Comparison of ENCODE assay signal across 9 cellular contexts in the genomic region with DNA sequence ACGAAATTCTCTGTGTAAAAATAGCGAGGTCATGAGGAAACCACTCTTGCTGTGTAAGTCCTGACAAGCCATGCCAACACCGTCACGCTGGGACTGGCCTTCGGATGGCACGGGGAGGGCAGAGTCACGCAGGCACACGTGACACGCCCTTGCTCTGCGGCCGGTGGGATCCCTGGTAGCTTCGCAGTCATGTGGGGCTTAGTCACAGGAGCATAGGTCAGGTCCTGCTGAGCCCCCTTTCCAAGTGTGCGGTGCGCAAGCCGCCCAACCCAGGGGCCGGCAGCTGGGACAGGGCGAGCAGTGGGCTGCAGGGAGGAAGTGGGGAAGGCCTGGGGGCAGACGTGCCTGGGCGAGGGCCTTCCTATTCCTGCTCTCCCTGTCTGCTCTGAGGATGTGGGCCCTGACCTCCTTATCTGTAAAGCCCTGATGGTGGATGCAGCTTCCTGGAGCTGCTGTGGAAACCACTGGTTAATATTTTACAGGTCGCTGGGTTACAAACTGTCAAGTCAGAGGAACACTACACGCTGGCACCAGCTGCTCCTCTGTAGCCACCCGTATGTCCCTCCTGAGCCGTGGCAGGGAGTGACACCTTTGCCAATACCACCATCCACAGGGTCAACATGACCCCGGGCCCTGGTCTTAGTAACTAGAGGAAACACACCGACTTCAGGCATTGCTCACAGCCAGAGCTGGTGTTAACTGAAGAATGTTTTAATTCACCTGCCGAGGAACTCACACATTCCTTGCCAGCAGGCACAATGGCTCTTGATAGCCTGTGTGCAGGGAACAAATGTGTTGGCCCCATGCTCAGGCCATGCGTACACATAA. TPM values are rescaled to one million over a fixed set of nuclear protein-coding genes. Genes with fewer than 3 reads are reported as not detected.
DNase-seq lines count a peak whose midpoint lies in the region; ATAC-seq and TF ChIP-seq lines count a peak whose summit lies in the region.
"Had no signal": no experiment of that assay in that cellular context is flagged by ENCODE, and none has a peak within 500 bp of the region (broad histone marks: within the 10 kb centered on the region; RNA-seq: fewer than 3 reads in every experiment).

No MANE protein-coding gene starts in this region.

- H2AFZ ChIP-seq in PC-3 (ENCODE audit: low read length) = no peak overlapping the region
- H2AFZ ChIP-seq: PC-9 had no signal

- H3K4me3 Mint-ChIP-seq in CD8-positive, alpha-beta memory T cell = peak overlapping the region in 6 of 7 donors; percentile 5 to 78 (median 34)
- H3K4me3 Mint-ChIP-seq in activated T-helper 2 cell treated with anti-CD3 and anti-CD28 coated beads, Interferon-gamma antibody, Interleukin-2, Interleukin-4, amounts not matched to agents 10 μg/mL and 5 μg/mL and 100 μg/mL, durations not matched to agents 14 hours and 24 hours and 36 hours (ENCODE audit: low read depth) = no peak overlapping the region

- peaks cover 5% of the 10 kb centered on the region for H3K36me3 ChIP-seq in CD8-positive, alpha-beta memory T cell (ENCODE audit: insufficient read depth, low read length)
- H3K36me3 ChIP-seq in heart right ventricle (peaks cover 0 to 32% (median 0%) of the 10 kb centered on the region in 9 donors), gastrocnemius medialis (no peaks in the 10 kb centered on the region), PC-3 (ENCODE audit: low read depth, low read length) (peaks cover 8% of the 10 kb centered on the region)

- peak; percentile 76 to 87 for TF ChIP-seq POLR2A in gastrocnemius medialis (IDR thresholded peaks at IDR 0.05)

- H3K27me3 ChIP-seq in CD8-positive, alpha-beta memory T cell (ENCODE audit: insufficient read depth, low read length, poor library complexity, severe bottlenecking) = no peaks in the 10 kb centered on the region
- H3K27me3 ChIP-seq in heart right ventricle (no peaks in the 10 kb centered on the region), gastrocnemius medialis (no peaks in the 10 kb centered on the region), PC-3 (ENCODE audit: low read length) (no peaks in the 10 kb centered on the region)

- DNase-seq in CD8-positive, alpha-beta memory T cell = peak in 1 of 5 donors; percentile 34
- peak; percentile 84 for DNase-seq in HuH-7.5 (ENCODE audit: low spot score)
- no peak for DNase-seq in activated T-helper 2 cell treated with anti-CD3 and anti-CD28 coated beads, Interferon-gamma antibody, Interleukin-2, Interleukin-4, amounts not matched to agents 10 μg/mL and 5 μg/mL and 100 μg/mL, durations not matched to agents 14 hours and 24 hours and 36 hours (ENCODE audit: low spot score)
- peak; percentile 86 to 90 for DNase-seq in heart right ventricle
- DNase-seq in gastrocnemius medialis = peak; percentile 99
- no peak for DNase-seq in PC-3
- no peak for DNase-seq in NK-92 (lab: John Stamatoyannopoulos, UW; ENCODE audit: unreplicated experiment)

- intact Hi-C loops in activated T-helper 2 cell treated with anti-CD3 and anti-CD28 coated beads, Interferon-gamma antibody, Interleukin-2, Interleukin-4, amounts not matched to agents 10 μg/mL and 5 μg/mL and 100 μg/mL, durations not matched to agents 14 hours and 24 hours and 36 hours (cut with micrococcal nuclease) = no loop called here
- intact Hi-C loops in heart right ventricle (cut with DNase I) (no loop called here), gastrocnemius medialis (cut with DNase I; ENCODE audit: low total_unique reads) (loop anchor here (1.0 to 2.0 kb wide), 3 partner anchors 12 to 26 kb away; no protein-coding TSS in a partner anchor), PC-3 (cut with micrococcal nuclease) (no loop called here)

- no TSS peak for BruUV-seq in PC-3 (replicated peaks; lab: Mats Ljungman, UMichigan)

- H3K9me3 ChIP-seq in CD8-positive, alpha-beta memory T cell (ENCODE audit: low read length) = no peaks in the 10 kb centered on the region
- no peaks in the 10 kb centered on the region for H3K9me3 ChIP-seq in heart right ventricle
- no peaks in the 10 kb centered on the region for H3K9me3 ChIP-seq in gastrocnemius medialis
- no peaks in the 10 kb centered on the region for H3K9me3 ChIP-seq in PC-3 (ENCODE audit: low read length)

- no peak overlapping the region for H3K27ac ChIP-seq in CD8-positive, alpha-beta memory T cell (ENCODE audit: low read depth, low read length)
- H3K27ac ChIP-seq in heart right ventricle = peak overlapping the region; percentile 80 to 94 (median 88)
- peak overlapping the region; percentile 88 to 100 (median 98) for H3K27ac ChIP-seq in gastrocnemius medialis
- no peak overlapping the region for H3K27ac ChIP-seq in PC-3 (ENCODE audit: low read length)
- H3K27ac ChIP-seq: PC-9 had no signal

- H4K20me1 ChIP-seq in PC-3 (ENCODE audit: low read length) = no peaks in the 10 kb centered on the region

- no peaks in the 10 kb centered on the region for H3K27me3 Mint-ChIP-seq in CD8-positive, alpha-beta memory T cell
- no peaks in the 10 kb centered on the region for H3K27me3 Mint-ChIP-seq in activated T-helper 2 cell treated with anti-CD3 and anti-CD28 coated beads, Interferon-gamma antibody, Interleukin-2, Interleukin-4, amounts not matched to agents 10 μg/mL and 5 μg/mL and 100 μg/mL, durations not matched to agents 14 hours and 24 hours and 36 hours (ENCODE audit: low read depth)

- no peaks in the 10 kb centered on the region for H3F3A ChIP-seq in PC-3 (ENCODE audit: low read length, unreplicated experiment)

- peaks cover 39% of the 10 kb centered on the region for H3K79me2 ChIP-seq in PC-3 (ENCODE audit: low read length)

- peaks cover 61% of the 10 kb centered on the region for H3K4me1 ChIP-seq in CD8-positive, alpha-beta memory T cell (ENCODE audit: insufficient read depth, low read length)
- H3K4me1 ChIP-seq in heart right ventricle = peaks cover 13 to 60% (median 25%) of the 10 kb centered on the region in 9 donors
- peaks cover 25 to 50% of the 10 kb centered on the region in 2 donors for H3K4me1 ChIP-seq in gastrocnemius medialis
- no peaks in the 10 kb centered on the region for H3K4me1 ChIP-seq in PC-3 (ENCODE audit: insufficient read depth, low read length)

- CTCF ChIA-PET in CD8-positive, alpha-beta memory T cell (lab: Charles Lee) = interaction anchor here (1.6 to 3.2 kb wide), 3 partner anchors 9 to 18 kb away, joined by 4 to 11 read pairs (median 6); a partner anchor contains a TSS
- CTCF ChIA-PET in PC-3 (lab: Charles Lee) = no interaction called here

- H3K9me3 Mint-ChIP-seq in CD8-positive, alpha-beta memory T cell = no peaks in the 10 kb centered on the region
- H3K9me3 Mint-ChIP-seq in activated T-helper 2 cell treated with anti-CD3 and anti-CD28 coated beads, Interferon-gamma antibody, Interleukin-2, Interleukin-4, amounts not matched to agents 10 μg/mL and 5 μg/mL and 100 μg/mL, durations not matched to agents 14 hours and 24 hours and 36 hours = no peaks in the 10 kb centered on the region

- H3K36me3 Mint-ChIP-seq in CD8-positive, alpha-beta memory T cell = peaks cover 0 to 76% (median 14%) of the 10 kb centered on the region in 3 donors
- peaks cover 76% of the 10 kb centered on the region for H3K36me3 Mint-ChIP-seq in activated T-helper 2 cell treated with anti-CD3 and anti-CD28 coated beads, Interferon-gamma antibody, Interleukin-2, Interleukin-4, amounts not matched to agents 10 μg/mL and 5 μg/mL and 100 μg/mL, durations not matched to agents 14 hours and 24 hours and 36 hours (ENCODE audit: low read depth)

- POLR2A ChIA-PET in CD8-positive, alpha-beta memory T cell (lab: Charles Lee) = interaction anchor here (1.4 to 1.8 kb wide), 2 partner anchors 8 to 15 kb away, joined by 3 to 8 read pairs; no protein-coding TSS in a partner anchor
- POLR2A ChIA-PET in PC-3 (lab: Charles Lee; ENCODE audit: unreplicated experiment) = no interaction called here

- H3K4me2 ChIP-seq in PC-3 (ENCODE audit: low read length) = no peak overlapping the region
- H3K4me2 ChIP-seq: PC-9 had no signal

- in situ Hi-C loops in gastrocnemius medialis (cut with MboI; ENCODE audit: low sequenced_read_pairs in 4 of 4) = no loop called here

- H3K4me1 Mint-ChIP-seq in CD8-positive, alpha-beta memory T cell = peaks cover 74 to 92% (median 89%) of the 10 kb centered on the region in 3 donors
- peaks cover 64% of the 10 kb centered on the region for H3K4me1 Mint-ChIP-seq in activated T-helper 2 cell treated with anti-CD3 and anti-CD28 coated beads, Interferon-gamma antibody, Interleukin-2, Interleukin-4, amounts not matched to agents 10 μg/mL and 5 μg/mL and 100 μg/mL, durations not matched to agents 14 hours and 24 hours and 36 hours (ENCODE audit: low read depth)

- WGBS in heart right ventricle, 2 donors = 27 to 31% methylated on average over 27 of the region's 27 CpGs

- peak overlapping the region; percentile 64 to 95 (median 88) for H3K27ac Mint-ChIP-seq in CD8-positive, alpha-beta memory T cell
- peak overlapping the region; percentile 55 for H3K27ac Mint-ChIP-seq in activated T-helper 2 cell treated with anti-CD3 and anti-CD28 coated beads, Interferon-gamma antibody, Interleukin-2, Interleukin-4, amounts not matched to agents 10 μg/mL and 5 μg/mL and 100 μg/mL, durations not matched to agents 14 hours and 24 hours and 36 hours

- no peak overlapping the region for H3K4me3 ChIP-seq in CD8-positive, alpha-beta memory T cell (ENCODE audit: low read length)
- H3K4me3 ChIP-seq in heart right ventricle = peak overlapping the region in 1 of 10 donors; percentile 26
- peak overlapping the region; percentile 4 to 46 (median 44) for H3K4me3 ChIP-seq in gastrocnemius medialis
- H3K4me3 ChIP-seq in PC-3 (ENCODE audit: low read length) = no peak overlapping the region
- H3K4me3 ChIP-seq: PC-9 had no signal

- H3K9me2 ChIP-seq in PC-3 (replicated peaks; ENCODE audit: low read length) = no peaks in the 10 kb centered on the region

- H3K9ac ChIP-seq in PC-3 (ENCODE audit: low read length) = no peak overlapping the region

- no peak for TF ChIP-seq CTCF in heart right ventricle (IDR thresholded peaks at IDR 0.05)
- TF ChIP-seq CTCF in gastrocnemius medialis (IDR thresholded peaks at IDR 0.05 in 4 of 5, conservative IDR thresholded peaks at IDR 0.05 in 1 of 5) = peak in 1 of 5 experiments; percentile 53
- no peak for TF ChIP-seq CTCF in PC-3 (conservative IDR thresholded peaks at IDR 0.05; ENCODE audit: low read depth, low read length)

- ATAC-seq in GM21423 (IDR thresholded peaks at IDR 0.05; ENCODE audit: unreplicated experiment) = peak; percentile 92
- peak; percentile 91 to 97 (median 94) for ATAC-seq in heart right ventricle
- ATAC-seq in gastrocnemius medialis = peak; percentile 95 to 96
- no peak for ATAC-seq in PC-3

RNA-seq across cellular contexts. Expression of a gene that starts 17.8 kb away (rescaled TPM):
- total RNA-seq in CD8-positive, alpha-beta memory T cell = 10 to 100 TPM; 59.5 to 60.0 TPM
- polyA plus RNA-seq in CD8-positive, alpha-beta memory T cell = 196 TPM
- 53.7 and 54.3 TPM in 2 replicates for total RNA-seq in activated T-helper 2 cell treated with anti-CD3 and anti-CD28 coated beads, Interferon-gamma antibody, Interleukin-2, Interleukin-4, amounts not matched to agents 10 μg/mL and 5 μg/mL and 100 μg/mL, durations not matched to agents 14 hours and 24 hours and 36 hours
- total RNA-seq in heart right ventricle (10 to 100 TPM; 18.4 to 70.8 (median 52.6) TPM), gastrocnemius medialis (10 to 100 TPM; 28.6 to 55.0 (median 50.4) TPM), PC-3 (2014; rRNA removed) (34.2 and 47.4 TPM in 2 replicates)
- 10 to 100 TPM in 1 of 2 donors, 1 to 10 TPM in 1; 3.0 to 11.5 TPM for polyA plus RNA-seq in heart right ventricle

Comparison
In these comparisons a context has a peak if more than half of its experiments do, and no peak if none do; other contexts are left out.
1. DNase-seq: peak in HuH-7.5 (single experiment), heart right ventricle (2 of 2) and gastrocnemius medialis (2 of 2); none in activated T-helper 2 cell treated with anti-CD3 and anti-CD28 coated beads, Interferon-gamma antibody, Interleukin-2, Interleukin-4, amounts not matched to agents 10 μg/mL and 5 μg/mL and 100 μg/mL, durations not matched to agents 14 hours and 24 hours and 36 hours (single experiment), PC-3 (single experiment) and NK-92 (single experiment).
2. H3K27ac ChIP-seq: peak in heart right ventricle (10 of 10) and gastrocnemius medialis (4 of 4); none in CD8-positive, alpha-beta memory T cell (single experiment) and PC-3 (single experiment).
3. H3K4me3 ChIP-seq: peak in gastrocnemius medialis (4 of 4); none in CD8-positive, alpha-beta memory T cell (single experiment) and PC-3 (single experiment).